In the genomic region with DNA sequence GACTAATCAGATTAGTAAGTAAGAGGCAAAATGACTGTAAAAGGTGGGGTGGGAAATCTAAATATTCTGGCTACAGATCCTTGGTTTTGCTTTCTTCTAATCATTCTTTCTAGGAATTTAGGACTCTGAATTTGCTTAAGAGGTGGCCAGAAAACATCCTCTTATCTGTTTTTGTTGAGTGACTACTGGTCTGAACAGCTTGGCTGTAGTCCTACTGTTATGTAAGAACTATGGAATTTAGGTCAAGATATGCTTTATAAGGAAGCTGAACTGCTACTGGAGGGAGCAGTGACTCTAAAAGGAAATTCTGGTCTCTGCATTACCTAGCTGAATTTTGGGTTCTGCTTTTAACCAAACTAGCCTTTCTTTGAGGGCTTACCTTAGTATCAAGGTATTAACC, we compare ENCODE assay signal across 8 cellular contexts. TPM values are rescaled to one million over a fixed set of nuclear protein-coding genes. Genes with fewer than 3 reads are reported as not detected.
DNase-seq lines count a peak whose midpoint lies in the region; ATAC-seq, FAIRE-seq and TF ChIP-seq lines count a peak whose summit lies in the region.

No MANE protein-coding gene starts in this region.

- DNase-seq in astrocyte of the spinal cord (ENCODE audit: low read depth, low spot score) (peak; percentile 82), kidney (no peak), germinal center (ENCODE audit: low spot score) (no peak), NCI-H2107 (lab: John Stamatoyannopoulos, UW) (no peak), NCI-H1417 (lab: John Stamatoyannopoulos, UW) (no peak)
- DNase-seq in stimulated activated naive B cell treated with anti-CD40 and anti-IgM and Interleukin-4, amounts not matched to agents 10 μg/mL and 1 μg/mL and 100 μg/mL, for 72 hours, result no peak

- CTCF ChIA-PET in HEK293 (lab: Yijun Ruan, JAX), result interaction anchor here (0.7 kb wide), 1 partner anchor 90 kb away, joined by 3 read pairs; no protein-coding TSS in a partner anchor

- H3K36me3 ChIP-seq in HEK293 (ENCODE audit: control insufficient read depth in 2 of 2, insufficient read depth in 1 of 2, low read length in 2 of 2), result peaks cover 7 to 81% of the 10 kb centered on the region in 2 experiments; a peak in 2 of 3 replicates
- H3K36me3 ChIP-seq in kidney (ENCODE audit: control insufficient read depth in 1 of 2, insufficient read depth in 2 of 2, low read length in 2 of 2), result peaks cover 8 to 34% of the 10 kb centered on the region in 2 donors

- H3K9me3 Mint-ChIP-seq in stimulated activated naive B cell treated with anti-CD40 and anti-IgM and Interleukin-4, amounts not matched to agents 10 μg/mL and 1 μg/mL and 100 μg/mL, for 72 hours, result no peaks in the 10 kb centered on the region

- peak; percentile 71 for FAIRE-seq in kidney (lab: Jason Lieb, UNC)

- no peak overlapping the region for H3K4me3 Mint-ChIP-seq in stimulated activated naive B cell treated with anti-CD40 and anti-IgM and Interleukin-4, amounts not matched to agents 10 μg/mL and 1 μg/mL and 100 μg/mL, for 72 hours

- no peaks in the 10 kb centered on the region for H3K9me3 ChIP-seq in HEK293 (ENCODE audit: control insufficient read depth, insufficient read depth, low read depth, low read length)
- H3K9me3 ChIP-seq in kidney (ENCODE audit: control insufficient read depth in 1 of 2, low read length in 2 of 2), result no peaks in the 10 kb centered on the region

- TF ChIP-seq CTCF in HEK293 (tag by site-specific recombination; IDR thresholded peaks at IDR 0.05), result no peak
- no peak for TF ChIP-seq CTCF in astrocyte of the spinal cord (IDR thresholded peaks at IDR 0.05; ENCODE audit: low read depth, low read length)
- no peak for TF ChIP-seq CTCF in kidney (IDR thresholded peaks at IDR 0.05; ENCODE audit: borderline replicate concordance, extremely low read depth, insufficient read depth)

- H3K27ac ChIP-seq in HEK293 (ENCODE audit: extremely low read depth, low read depth, low read length) (no peak overlapping the region), kidney (ENCODE audit: low read depth in 2 of 2, low read length in 2 of 2) (peak overlapping the region; percentile 10 to 61)

- in situ Hi-C loops in astrocyte of the spinal cord (cut with HindIII; ENCODE audit: low sequenced_read_pairs), result no loop called here

- H3K4me3 ChIP-seq in HEK293 (ENCODE audit: low read depth, low read length), result no peak overlapping the region
- no peak overlapping the region for H3K4me3 ChIP-seq in astrocyte of the spinal cord (ENCODE audit: low read depth, low read length)
- H3K4me3 ChIP-seq in kidney (ENCODE audit: low read length in 2 of 2), result no peak overlapping the region

- no peak for ATAC-seq in stimulated activated naive B cell treated with anti-CD40 and anti-IgM and Interleukin-4, amounts not matched to agents 10 μg/mL and 1 μg/mL and 100 μg/mL, for 72 hours (replicated peaks)
- ATAC-seq in HG03521 (IDR thresholded peaks at IDR 0.05; ENCODE audit: unreplicated experiment), result no peak

- intact Hi-C loops in kidney (cut with DNase I), result no loop called here

- peaks cover 31 to 40% of the 10 kb centered on the region in 2 donors for H3K36me3 Mint-ChIP-seq in stimulated activated naive B cell treated with anti-CD40 and anti-IgM and Interleukin-4, amounts not matched to agents 10 μg/mL and 1 μg/mL and 100 μg/mL, for 72 hours

- H3K27ac Mint-ChIP-seq in stimulated activated naive B cell treated with anti-CD40 and anti-IgM and Interleukin-4, amounts not matched to agents 10 μg/mL and 1 μg/mL and 100 μg/mL, for 72 hours, result peak overlapping the region; percentile 32

- POLR2A ChIA-PET in HEK293 (lab: Yijun Ruan, JAX), result no interaction called here

- no peaks in the 10 kb centered on the region for H3K4me1 ChIP-seq in HEK293 (ENCODE audit: control insufficient read depth, insufficient read depth, low read length)
- peaks cover 2 to 5% of the 10 kb centered on the region in 2 donors for H3K4me1 ChIP-seq in kidney (ENCODE audit: control insufficient read depth in 1 of 2, insufficient read depth in 1 of 2, low read depth in 1 of 2, low read length in 2 of 2)

- no peak overlapping the region for H3K9ac ChIP-seq in kidney (ENCODE audit: low read length in 2 of 2)

- H3K27me3 Mint-ChIP-seq in stimulated activated naive B cell treated with anti-CD40 and anti-IgM and Interleukin-4, amounts not matched to agents 10 μg/mL and 1 μg/mL and 100 μg/mL, for 72 hours, result no peaks in the 10 kb centered on the region

- H3K4me1 Mint-ChIP-seq in stimulated activated naive B cell treated with anti-CD40 and anti-IgM and Interleukin-4, amounts not matched to agents 10 μg/mL and 1 μg/mL and 100 μg/mL, for 72 hours, result no peaks in the 10 kb centered on the region

TF ChIP-seq in HEK293, 187 proteins besides CTCF, POLR2A, EP300 and RAD21:
- TF ChIP-seq ZNF335 (tag by site-specific recombination; conservative IDR thresholded peaks at IDR 0.05) (no peak), SP7 (tag by site-specific recombination; IDR thresholded peaks at IDR 0.05) (no peak), ZNF24 (tag by site-specific recombination; IDR thresholded peaks at IDR 0.05) (no peak), ZNF169 (tag by site-specific recombination; IDR thresholded peaks at IDR 0.05) (no peak), ZNF501 (tag by site-specific recombination; IDR thresholded peaks at IDR 0.05) (no peak), HOXC10 (CRISPR knock-in tag; IDR thresholded peaks at IDR 0.05) (no peak)
- TF ChIP-seq, protein P1, sequence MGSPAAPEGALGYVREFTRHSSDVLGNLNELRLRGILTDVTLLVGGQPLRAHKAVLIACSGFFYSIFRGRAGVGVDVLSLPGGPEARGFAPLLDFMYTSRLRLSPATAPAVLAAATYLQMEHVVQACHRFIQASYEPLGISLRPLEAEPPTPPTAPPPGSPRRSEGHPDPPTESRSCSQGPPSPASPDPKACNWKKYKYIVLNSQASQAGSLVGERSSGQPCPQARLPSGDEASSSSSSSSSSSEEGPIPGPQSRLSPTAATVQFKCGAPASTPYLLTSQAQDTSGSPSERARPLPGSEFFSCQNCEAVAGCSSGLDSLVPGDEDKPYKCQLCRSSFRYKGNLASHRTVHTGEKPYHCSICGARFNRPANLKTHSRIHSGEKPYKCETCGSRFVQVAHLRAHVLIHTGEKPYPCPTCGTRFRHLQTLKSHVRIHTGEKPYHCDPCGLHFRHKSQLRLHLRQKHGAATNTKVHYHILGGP (tag by site-specific recombination; IDR thresholded peaks at IDR 0.05), result peak; percentile 69
TF ChIP-seq in HEK293: peak in this region for 1.

RNA-seq across cellular contexts. Expression of a gene that starts 33.5 kb away (rescaled TPM):
- total RNA-seq in kidney, result 0.16 TPM
- 0.67 TPM for polyA plus RNA-seq in kidney (ENCODE audit: insufficient read depth, low read depth, low replicate concordance)
